In genomic region chr3:14377838-14378169, GRCh38 we compare ENCODE assay signal across 10 cellular contexts. TPM values are rescaled to one million over a fixed set of nuclear protein-coding genes. Genes with fewer than 3 reads are reported as not detected.
A peak's percentile ranks its signal among the peaks of the same experiment; 100 is the strongest.
DNase-seq lines count a peak whose midpoint lies in the region; ATAC-seq and TF ChIP-seq lines count a peak whose summit lies in the region.
"Had no signal": no experiment of that assay in that cellular context is flagged by ENCODE, and none has a peak within 500 bp of the region (broad histone marks: within the 10 kb centered on the region; RNA-seq: fewer than 3 reads in every experiment).

No MANE protein-coding gene starts in this region.

- no peak overlapping the region for H3K27ac ChIP-seq in neural progenitor cell
- no peak overlapping the region for H3K27ac ChIP-seq in colonic mucosa

- in situ Hi-C loops in GM13977 (cut with MboI; ENCODE audit: low pct_unique_long_range_greater_than_20kb, low sequenced_read_pairs, unreplicated experiment), result no loop called here

- peaks cover 38% of the 10 kb centered on the region for H3K4me1 Mint-ChIP-seq in activated CD4-positive, alpha-beta memory T cell treated with anti-CD3 and anti-CD28 coated beads, Interleukin-2, amount 10 ng/mL, durations not matched to agents 7 days and 5 days
- H3K4me1 Mint-ChIP-seq in neural progenitor cell (peaks cover 12% of the 10 kb centered on the region), glutamatergic neuron (ENCODE audit: low read depth, unreplicated experiment) (peaks cover 3% of the 10 kb centered on the region)

- TF ChIP-seq CTCF in GM12865 (IDR thresholded peaks at IDR 0.05; ENCODE audit: insufficient read depth, low read depth, low read length, missing control alignments), result no peak
- no peak for TF ChIP-seq CTCF in neural progenitor cell (IDR thresholded peaks at IDR 0.05)
- TF ChIP-seq CTCF in glutamatergic neuron (IDR thresholded peaks at IDR 0.05; ENCODE audit: partially characterized antibody, unreplicated experiment), result no peak
- no peak for TF ChIP-seq CTCF in GM13977 (IDR thresholded peaks at IDR 0.05; ENCODE audit: extremely low read depth, insufficient read depth, missing control alignments)
- TF ChIP-seq CTCF in colonic mucosa (IDR thresholded peaks at IDR 0.05), result no peak

- H4K20me1 ChIP-seq in neural progenitor cell (ENCODE audit: low read depth), result no peaks in the 10 kb centered on the region

- no peaks in the 10 kb centered on the region for H3K9me3 ChIP-seq in neural progenitor cell (ENCODE audit: low read depth)
- no peaks in the 10 kb centered on the region for H3K9me3 ChIP-seq in colonic mucosa

- H3K36me3 ChIP-seq in neural progenitor cell (no peaks in the 10 kb centered on the region), colonic mucosa (no peaks in the 10 kb centered on the region)

- H3K79me2 ChIP-seq in neural progenitor cell (ENCODE audit: low read depth), result no peaks in the 10 kb centered on the region

- no peaks in the 10 kb centered on the region for H3F3A ChIP-seq in neural progenitor cell (ENCODE audit: low read depth)

- H3K4me2 ChIP-seq in neural progenitor cell, result no peak overlapping the region

- H3K4me3 Mint-ChIP-seq in activated CD4-positive, alpha-beta memory T cell treated with anti-CD3 and anti-CD28 coated beads, Interleukin-2, amount 10 ng/mL, durations not matched to agents 7 days and 5 days, result no peak overlapping the region
- H3K4me3 Mint-ChIP-seq in neural progenitor cell (no peak overlapping the region), glutamatergic neuron (ENCODE audit: unreplicated experiment) (no peak overlapping the region)
- H3K4me3 Mint-ChIP-seq: activated naive CD8-positive, alpha-beta T cell had no signal

- peak; percentile 71 for ATAC-seq in HG02973 (IDR thresholded peaks at IDR 0.05; ENCODE audit: unreplicated experiment)

- H3K9me3 Mint-ChIP-seq in activated CD4-positive, alpha-beta memory T cell treated with anti-CD3 and anti-CD28 coated beads, Interleukin-2, amount 10 ng/mL, durations not matched to agents 7 days and 5 days, result no peaks in the 10 kb centered on the region
- H3K9me3 Mint-ChIP-seq in neural progenitor cell (no peaks in the 10 kb centered on the region), glutamatergic neuron (ENCODE audit: unreplicated experiment) (peaks cover 4% of the 10 kb centered on the region)

- H3K27me3 ChIP-seq in neural progenitor cell, result no peaks in the 10 kb centered on the region
- no peaks in the 10 kb centered on the region for H3K27me3 ChIP-seq in colonic mucosa

- no peak overlapping the region for H2AFZ ChIP-seq in neural progenitor cell (replicated peaks)

- DNase-seq in GM12865 (ENCODE audit: low read depth) (peak; percentile 66), neural progenitor cell (ENCODE audit: low spot score) (no peak), NCI-H1417 (lab: John Stamatoyannopoulos, UW) (no peak), glutamatergic neuron (no peak), GM13977 (ENCODE audit: low spot score) (no peak), colonic mucosa (no peak)
- peak; percentile 79 for DNase-seq in activated CD4-positive, alpha-beta memory T cell treated with anti-CD3 and anti-CD28 coated beads, Interleukin-2, amount 10 ng/mL, durations not matched to agents 7 days and 5 days
- DNase-seq: NCI-H1436 treated with DMSO at 0.1 percent for 48 hours had no signal

- H3K9ac ChIP-seq in neural progenitor cell (no peak overlapping the region), colonic mucosa (ENCODE audit: low read depth in 2 of 2, low read length in 2 of 2) (no peak overlapping the region)

- H3K27me3 Mint-ChIP-seq in activated CD4-positive, alpha-beta memory T cell treated with anti-CD3 and anti-CD28 coated beads, Interleukin-2, amount 10 ng/mL, durations not matched to agents 7 days and 5 days, result peaks cover 6% of the 10 kb centered on the region
- H3K27me3 Mint-ChIP-seq in neural progenitor cell (ENCODE audit: insufficient read depth, low read depth) (peaks cover 8% of the 10 kb centered on the region), glutamatergic neuron (ENCODE audit: unreplicated experiment) (peaks cover 6% of the 10 kb centered on the region)
- H3K27me3 Mint-ChIP-seq: activated naive CD8-positive, alpha-beta T cell had no signal

- H3K4me1 ChIP-seq in neural progenitor cell, result peaks cover 2% of the 10 kb centered on the region
- no peaks in the 10 kb centered on the region for H3K4me1 ChIP-seq in colonic mucosa

- CTCF ChIA-PET in activated CD4-positive, alpha-beta memory T cell treated with anti-CD3 and anti-CD28 coated beads, Interleukin-2, amount 10 ng/mL, durations not matched to agents 7 days and 5 days (lab: Charles Lee), result interaction anchor here (0.8 to 2.8 kb wide), 5 partner anchors 9 to 253 kb away, joined by 3 to 17 read pairs (median 4); partner anchors contain the start of genes CHCHD4, SLC6A6 and TMEM43

- H3K4me3 ChIP-seq in GM12865 (ENCODE audit: low read depth, low read length), result no peak overlapping the region
- no peak overlapping the region for H3K4me3 ChIP-seq in neural progenitor cell
- H3K4me3 ChIP-seq in colonic mucosa, result no peak overlapping the region

- intact Hi-C loops in colonic mucosa (cut with DNase I), result no loop called here

- peak overlapping the region; percentile 88 for H3K27ac Mint-ChIP-seq in activated CD4-positive, alpha-beta memory T cell treated with anti-CD3 and anti-CD28 coated beads, Interleukin-2, amount 10 ng/mL, durations not matched to agents 7 days and 5 days
- H3K27ac Mint-ChIP-seq in neural progenitor cell, result peak overlapping the region; percentile 42
- H3K27ac Mint-ChIP-seq in glutamatergic neuron (ENCODE audit: unreplicated experiment), result no peak overlapping the region
- H3K27ac Mint-ChIP-seq: activated naive CD8-positive, alpha-beta T cell had no signal

- POLR2A ChIA-PET in activated CD4-positive, alpha-beta memory T cell treated with anti-CD3 and anti-CD28 coated beads, Interleukin-2, amount 10 ng/mL, durations not matched to agents 7 days and 5 days (lab: Charles Lee), result interaction anchor here (1.2 to 3.2 kb wide), 5 partner anchors 24 to 199 kb away, joined by 4 to 17 read pairs (median 10); partner anchors contain the start of genes LSM3, SLC6A6 and XPC

- peaks cover 6% of the 10 kb centered on the region for H3K36me3 Mint-ChIP-seq in activated CD4-positive, alpha-beta memory T cell treated with anti-CD3 and anti-CD28 coated beads, Interleukin-2, amount 10 ng/mL, durations not matched to agents 7 days and 5 days (ENCODE audit: low read depth)
- no peaks in the 10 kb centered on the region for H3K36me3 Mint-ChIP-seq in neural progenitor cell
- H3K36me3 Mint-ChIP-seq in glutamatergic neuron (ENCODE audit: unreplicated experiment), result no peaks in the 10 kb centered on the region
- H3K36me3 Mint-ChIP-seq: activated naive CD8-positive, alpha-beta T cell had no signal

RNA-seq across cellular contexts. Expression of gene SLC6A6, which starts 24.6 kb away (rescaled TPM):
- 10 to 100 TPM; 59.0 to 61.5 TPM for total RNA-seq in activated CD4-positive, alpha-beta memory T cell treated with anti-CD3 and anti-CD28 coated beads, Interleukin-2, amount 10 ng/mL, durations not matched to agents 7 days and 5 days
- total RNA-seq in neural progenitor cell (ENCODE audit: low replicate concordance), result 32.9 and 37.2 TPM in 2 replicates
- total RNA-seq in glutamatergic neuron (ENCODE audit: unreplicated experiment), result 21.9 TPM
- 10 to 100 TPM in 1 of 2 donors, 1 to 10 TPM in 1; 7.2 to 13.0 TPM for total RNA-seq in colonic mucosa

Comparison
In these comparisons a context has a peak if more than half of its experiments do, and no peak if none do; other contexts are left out.
1. DNase-seq: peak in GM12865 (single experiment) and activated CD4-positive, alpha-beta memory T cell treated with anti-CD3 and anti-CD28 coated beads, Interleukin-2, amount 10 ng/mL, durations not matched to agents 7 days and 5 days (single experiment); none in neural progenitor cell (single experiment), NCI-H1417 (0 of 3), glutamatergic neuron (single experiment), GM13977 (single experiment) and colonic mucosa (single experiment).